In the genomic region with DNA sequence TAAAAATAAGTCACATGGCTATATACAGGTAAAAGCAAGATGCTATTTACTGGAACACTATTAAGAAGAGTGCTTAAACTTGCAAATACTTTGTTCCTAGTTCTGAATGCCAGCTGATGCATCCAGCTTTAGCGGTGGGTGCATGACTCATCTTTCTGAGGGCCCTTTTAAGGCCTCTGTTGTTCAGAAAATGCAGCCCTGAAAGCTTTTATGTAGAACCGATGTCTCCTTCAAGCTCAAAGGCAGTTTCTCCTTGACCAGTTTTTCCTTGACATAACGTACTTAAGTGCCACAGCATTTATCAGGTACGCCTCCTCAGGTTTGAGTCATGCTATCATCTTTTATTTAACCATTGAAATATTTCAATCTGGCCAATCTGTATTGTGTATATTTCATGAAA, we compare ENCODE assay signal across 11 cellular contexts.
DNase-seq lines count a peak whose midpoint lies in the region; ATAC-seq and TF ChIP-seq lines count a peak whose summit lies in the region.
"Had no signal": no experiment of that assay in that cellular context is flagged by ENCODE, and none has a peak within 500 bp of the region (broad histone marks: within the 10 kb centered on the region; RNA-seq: fewer than 3 reads in every experiment).

No MANE protein-coding gene starts in this region.

- H2BK120ac ChIP-seq in mesendoderm (ENCODE audit: low read depth, low read length), result no peak overlapping the region

- no peaks in the 10 kb centered on the region for H3K4me1 Mint-ChIP-seq in type B pancreatic cell (ENCODE audit: unreplicated experiment)

- H2AK5ac ChIP-seq in mesendoderm (ENCODE audit: low read length), result no peak overlapping the region

- no peak overlapping the region for H2BK15ac ChIP-seq in mesendoderm (replicated peaks; ENCODE audit: low read depth)

- H3K18ac ChIP-seq in mesendoderm (ENCODE audit: low read length), result no peak overlapping the region

- H3K4me2 ChIP-seq in mammary epithelial cell (ENCODE audit: insufficient read depth, low read depth, low read length), result no peak overlapping the region
- no peak overlapping the region for H3K4me2 ChIP-seq in mesendoderm (ENCODE audit: low read length)

- H3K4me3 ChIP-seq in mammary epithelial cell (replicated peaks in 1 of 3; ENCODE audit: insufficient read depth in 1 of 3, low read depth in 2 of 3, low read length in 3 of 3) (no peak overlapping the region), mesendoderm (ENCODE audit: low read length) (no peak overlapping the region)

- H3K36me3 ChIP-seq in mammary epithelial cell (ENCODE audit: insufficient read depth, low read length), result no peaks in the 10 kb centered on the region
- no peaks in the 10 kb centered on the region for H3K36me3 ChIP-seq in mesendoderm (ENCODE audit: control insufficient read depth, insufficient read depth, low read length)

- no peak for TF ChIP-seq CTCF in mammary epithelial cell (conservative IDR thresholded peaks at IDR 0.05 in 1 of 2, IDR thresholded peaks at IDR 0.05 in 1 of 2; ENCODE audit: extremely low read depth in 1 of 2, insufficient read depth in 1 of 2, low read depth in 1 of 2, low read length in 2 of 2)
- TF ChIP-seq CTCF in type B pancreatic cell (conservative IDR thresholded peaks at IDR 0.05), result no peak

- no peaks in the 10 kb centered on the region for H3K36me3 Mint-ChIP-seq in type B pancreatic cell

- no peaks in the 10 kb centered on the region for H3K27me3 Mint-ChIP-seq in type B pancreatic cell

- no peak overlapping the region for H3K56ac ChIP-seq in mesendoderm (ENCODE audit: low read length)

- H3K79me1 ChIP-seq in mesendoderm (ENCODE audit: low read length), result no peaks in the 10 kb centered on the region

- CTCF ChIA-PET in mammary epithelial cell (lab: Charles Lee; ENCODE audit: low non-redundant PET), result no interaction called here

- H2BK5ac ChIP-seq in mesendoderm (ENCODE audit: low read length), result no peak overlapping the region

- no peak overlapping the region for H4K5ac ChIP-seq in mesendoderm (ENCODE audit: low read length)

- BruUV-seq in mammary epithelial cell (replicated peaks; lab: Mats Ljungman, UMichigan), result no TSS peak

- H3K79me2 ChIP-seq in mammary epithelial cell (ENCODE audit: insufficient read depth, low read length), result no peaks in the 10 kb centered on the region
- H3K79me2 ChIP-seq in mesendoderm (ENCODE audit: control insufficient read depth, insufficient read depth, low read length), result no peaks in the 10 kb centered on the region

- H3K9me3 Mint-ChIP-seq in type B pancreatic cell, result no peaks in the 10 kb centered on the region

- H3K27ac ChIP-seq in mammary epithelial cell (ENCODE audit: insufficient read depth, low read depth, low read length), result no peak overlapping the region
- no peak overlapping the region for H3K27ac ChIP-seq in mesendoderm (ENCODE audit: low read depth, low read length)
- H3K27ac ChIP-seq: epithelial cell of prostate had no signal

- H3K27me3 ChIP-seq in mammary epithelial cell (ENCODE audit: insufficient read depth, low read length) (no peaks in the 10 kb centered on the region), mesendoderm (ENCODE audit: insufficient read depth, low read length, poor library complexity) (no peaks in the 10 kb centered on the region)

- no peaks in the 10 kb centered on the region for H3K9me3 ChIP-seq in mammary epithelial cell (replicated peaks; ENCODE audit: insufficient read depth, low read length)

- no peak overlapping the region for H3K23ac ChIP-seq in mesendoderm (ENCODE audit: low read length)

- H2AFZ ChIP-seq in mammary epithelial cell (ENCODE audit: low read depth, low read length), result no peak overlapping the region

- dilution Hi-C loops in mammary epithelial cell (cut with HindIII; ENCODE audit: low sequenced_read_pairs), result no loop called here

- DNase-seq in COLO829 (ENCODE audit: low spot score) (peak; percentile 53), LHCN-M2 (ENCODE audit: low read depth) (peak; percentile 79), mammary epithelial cell (peak; percentile 29), mesendoderm (peak; percentile 77), cerebellar cortex (ENCODE audit: low spot score) (no peak), type B pancreatic cell (ENCODE audit: extremely low spot score, unreplicated experiment) (no peak)
- DNase-seq: activated naive CD4-positive, alpha-beta T cell treated with Interleukin-2 at 50 U/mL for 16 hours; NCI-H69 had no signal

- no peak overlapping the region for H3K4ac ChIP-seq in mesendoderm (ENCODE audit: low read depth, low read length)

- H4K8ac ChIP-seq in mesendoderm (ENCODE audit: low read depth, low read length), result no peak overlapping the region

- intact Hi-C loops in mammary epithelial cell (cut with micrococcal nuclease), result no loop called here

- no peak overlapping the region for H3K27ac Mint-ChIP-seq in type B pancreatic cell

- H3K9ac ChIP-seq in mammary epithelial cell (ENCODE audit: insufficient read depth, low read length) (no peak overlapping the region), mesendoderm (ENCODE audit: low read length) (no peak overlapping the region)

- H3K4me3 Mint-ChIP-seq in type B pancreatic cell, result no peak overlapping the region

- H4K20me1 ChIP-seq in mammary epithelial cell (ENCODE audit: insufficient read depth, low read length), result no peaks in the 10 kb centered on the region

- ATAC-seq in activated CD4-positive, CD25-positive, alpha-beta regulatory T cell treated with anti-CD3 and anti-CD28 coated beads, Interleukin-2, amount 50 U/mL, for 24 hours, result no peak
- ATAC-seq in GM18909 (IDR thresholded peaks at IDR 0.05; ENCODE audit: poor library complexity, unreplicated experiment), result no peak

- 80% methylated on average over 4 of the region's 4 CpGs for WGBS in mammary epithelial cell (ENCODE audit: low coverage, missing lambda C conversion rate)
- WGBS in mesendoderm (ENCODE audit: extremely low coverage, insufficient coverage, low lambda C conversion rate), result no CpG with 5 or more reads among the region's 4 CpGs

- in situ Hi-C loops in mammary epithelial cell (cut with MboI; ENCODE audit: low sequenced_read_pairs in 2 of 2), result no loop called here

- peaks cover 2% of the 10 kb centered on the region for H3K4me1 ChIP-seq in mammary epithelial cell (ENCODE audit: insufficient read depth, low read length)
- no peaks in the 10 kb centered on the region for H3K4me1 ChIP-seq in mesendoderm (ENCODE audit: control insufficient read depth, low read depth, low read length)

Comparison
In these comparisons a context has a peak if more than half of its experiments do, and no peak if none do; other contexts are left out.
1. DNase-seq: peak in COLO829 (single experiment), LHCN-M2 (single experiment), mammary epithelial cell (single experiment) and mesendoderm (single experiment); none in cerebellar cortex (single experiment) and type B pancreatic cell (single experiment).